ENCODE assay signal across 1 cellular context in genomic region chr16:56357291-56357764, GRCh38.
TF ChIP-seq lines count a peak whose summit lies in the region.

No MANE protein-coding gene starts in this region.

TF ChIP-seq in HepG2, 621 proteins besides CTCF, POLR2A, EP300 and RAD21 (continued from another document):
- TF ChIP-seq, protein P1, sequence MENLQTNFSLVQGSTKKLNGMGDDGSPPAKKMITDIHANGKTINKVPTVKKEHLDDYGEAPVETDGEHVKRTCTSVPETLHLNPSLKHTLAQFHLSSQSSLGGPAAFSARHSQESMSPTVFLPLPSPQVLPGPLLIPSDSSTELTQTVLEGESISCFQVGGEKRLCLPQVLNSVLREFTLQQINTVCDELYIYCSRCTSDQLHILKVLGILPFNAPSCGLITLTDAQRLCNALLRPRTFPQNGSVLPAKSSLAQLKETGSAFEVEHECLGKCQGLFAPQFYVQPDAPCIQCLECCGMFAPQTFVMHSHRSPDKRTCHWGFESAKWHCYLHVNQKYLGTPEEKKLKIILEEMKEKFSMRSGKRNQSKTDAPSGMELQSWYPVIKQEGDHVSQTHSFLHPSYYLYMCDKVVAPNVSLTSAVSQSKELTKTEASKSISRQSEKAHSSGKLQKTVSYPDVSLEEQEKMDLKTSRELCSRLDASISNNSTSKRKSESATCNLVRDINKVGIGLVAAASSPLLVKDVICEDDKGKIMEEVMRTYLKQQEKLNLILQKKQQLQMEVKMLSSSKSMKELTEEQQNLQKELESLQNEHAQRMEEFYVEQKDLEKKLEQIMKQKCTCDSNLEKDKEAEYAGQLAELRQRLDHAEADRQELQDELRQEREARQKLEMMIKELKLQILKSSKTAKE (CRISPR knock-in tag; IDR thresholded peaks at IDR 0.05; ENCODE audit: borderline replicate concordance) = no peak
- TF ChIP-seq ZNF263 (CRISPR knock-in tag; IDR thresholded peaks at IDR 0.05) (no peak), POGK (CRISPR knock-in tag; conservative IDR thresholded peaks at IDR 0.05) (0 out of 2 replicates have a peak, but pooled peaks have one; percentile 22), ZBTB37 (CRISPR knock-in tag; IDR thresholded peaks at IDR 0.05) (no peak), ZNF501 (CRISPR knock-in tag; IDR thresholded peaks at IDR 0.05) (no peak), ZNF850 (CRISPR knock-in tag; conservative IDR thresholded peaks at IDR 0.05) (0 out of 2 replicates have a peak, but pooled peaks have one; percentile 47), ZNF251 (CRISPR knock-in tag; IDR thresholded peaks at IDR 0.05) (no peak), ZFP41 (CRISPR knock-in tag; IDR thresholded peaks at IDR 0.05; ENCODE audit: borderline replicate concordance) (peak; percentile 73; the same call in 1 of the 2 replicates), ZNF230 (CRISPR knock-in tag; IDR thresholded peaks at IDR 0.05) (0 out of 2 replicates have a peak, but pooled peaks have one; percentile 31), PCBP2 (optimal IDR thresholded peaks at IDR 0.05; ENCODE audit: low read depth, low read length, poor library complexity, severe bottlenecking) (no peak), ARNT2 (CRISPR knock-in tag; IDR thresholded peaks at IDR 0.05; ENCODE audit: low read depth) (peak; percentile 22; the same call in 1 of the 2 replicates), ZNF619 (CRISPR knock-in tag; IDR thresholded peaks at IDR 0.05) (peak; percentile 87; the same call in 1 of the 2 replicates), CHCHD3 (CRISPR knock-in tag; IDR thresholded peaks at IDR 0.05) (0 out of 2 replicates have a peak, but pooled peaks have one; percentile 28), DMAP1 (CRISPR knock-in tag; IDR thresholded peaks at IDR 0.05) (peak; percentile 56; the same call in 1 of the 2 replicates), ZNF550 (CRISPR knock-in tag; IDR thresholded peaks at IDR 0.05; ENCODE audit: borderline replicate concordance) (0 out of 2 replicates have a peak, but pooled peaks have one; percentile 61), NONO (IDR thresholded peaks at IDR 0.05) (no peak), NONO (CRISPR knock-in tag; conservative IDR thresholded peaks at IDR 0.05) (0 out of 2 replicates have a peak, but pooled peaks have one; percentile 3), ZNF121 (CRISPR knock-in tag; IDR thresholded peaks at IDR 0.05) (0 out of 2 replicates have a peak, but pooled peaks have one; percentile 17), SETDB1 (CRISPR knock-in tag; IDR thresholded peaks at IDR 0.05; ENCODE audit: borderline replicate concordance) (no peak), NAIF1 (CRISPR knock-in tag; IDR thresholded peaks at IDR 0.05; ENCODE audit: borderline replicate concordance) (peak; percentile 45; the same call in 1 of the 2 replicates), ZGPAT (CRISPR knock-in tag; IDR thresholded peaks at IDR 0.05) (no peak), ZNF337 (CRISPR knock-in tag; IDR thresholded peaks at IDR 0.05; ENCODE audit: borderline replicate concordance, low read depth) (peak; percentile 81; the same call in 1 of the 2 replicates), ATF7-NPFF (CRISPR knock-in tag; IDR thresholded peaks at IDR 0.05; ENCODE audit: low read depth) (peak; percentile 63; the same call in 1 of the 2 replicates), KDM1A (CRISPR knock-in tag; IDR thresholded peaks at IDR 0.05) (no peak), PHF21A (CRISPR knock-in tag; IDR thresholded peaks at IDR 0.05) (no peak), KAT7 (CRISPR knock-in tag; IDR thresholded peaks at IDR 0.05; ENCODE audit: borderline replicate concordance) (no peak), ZIK1 (CRISPR knock-in tag; IDR thresholded peaks at IDR 0.05; ENCODE audit: borderline replicate concordance, low read depth) (0 out of 2 replicates have a peak, but pooled peaks have one; percentile 5), ZNF343 (CRISPR knock-in tag; IDR thresholded peaks at IDR 0.05) (peak; percentile 31; the same call in 1 of the 2 replicates)
- TF ChIP-seq, protein P2, sequence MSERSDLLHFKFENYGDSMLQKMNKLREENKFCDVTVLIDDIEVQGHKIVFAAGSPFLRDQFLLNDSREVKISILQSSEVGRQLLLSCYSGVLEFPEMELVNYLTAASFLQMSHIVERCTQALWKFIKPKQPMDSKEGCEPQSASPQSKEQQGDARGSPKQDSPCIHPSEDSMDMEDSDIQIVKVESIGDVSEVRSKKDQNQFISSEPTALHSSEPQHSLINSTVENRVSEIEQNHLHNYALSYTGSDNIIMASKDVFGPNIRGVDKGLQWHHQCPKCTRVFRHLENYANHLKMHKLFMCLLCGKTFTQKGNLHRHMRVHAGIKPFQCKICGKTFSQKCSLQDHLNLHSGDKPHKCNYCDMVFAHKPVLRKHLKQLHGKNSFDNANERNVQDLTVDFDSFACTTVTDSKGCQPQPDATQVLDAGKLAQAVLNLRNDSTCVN (CRISPR knock-in tag; IDR thresholded peaks at IDR 0.05; ENCODE audit: borderline replicate concordance) = no peak
- TF ChIP-seq, protein P3, sequence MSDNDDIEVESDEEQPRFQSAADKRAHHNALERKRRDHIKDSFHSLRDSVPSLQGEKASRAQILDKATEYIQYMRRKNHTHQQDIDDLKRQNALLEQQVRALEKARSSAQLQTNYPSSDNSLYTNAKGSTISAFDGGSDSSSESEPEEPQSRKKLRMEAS (IDR thresholded peaks at IDR 0.05) = no peak
- TF ChIP-seq, protein P4, sequence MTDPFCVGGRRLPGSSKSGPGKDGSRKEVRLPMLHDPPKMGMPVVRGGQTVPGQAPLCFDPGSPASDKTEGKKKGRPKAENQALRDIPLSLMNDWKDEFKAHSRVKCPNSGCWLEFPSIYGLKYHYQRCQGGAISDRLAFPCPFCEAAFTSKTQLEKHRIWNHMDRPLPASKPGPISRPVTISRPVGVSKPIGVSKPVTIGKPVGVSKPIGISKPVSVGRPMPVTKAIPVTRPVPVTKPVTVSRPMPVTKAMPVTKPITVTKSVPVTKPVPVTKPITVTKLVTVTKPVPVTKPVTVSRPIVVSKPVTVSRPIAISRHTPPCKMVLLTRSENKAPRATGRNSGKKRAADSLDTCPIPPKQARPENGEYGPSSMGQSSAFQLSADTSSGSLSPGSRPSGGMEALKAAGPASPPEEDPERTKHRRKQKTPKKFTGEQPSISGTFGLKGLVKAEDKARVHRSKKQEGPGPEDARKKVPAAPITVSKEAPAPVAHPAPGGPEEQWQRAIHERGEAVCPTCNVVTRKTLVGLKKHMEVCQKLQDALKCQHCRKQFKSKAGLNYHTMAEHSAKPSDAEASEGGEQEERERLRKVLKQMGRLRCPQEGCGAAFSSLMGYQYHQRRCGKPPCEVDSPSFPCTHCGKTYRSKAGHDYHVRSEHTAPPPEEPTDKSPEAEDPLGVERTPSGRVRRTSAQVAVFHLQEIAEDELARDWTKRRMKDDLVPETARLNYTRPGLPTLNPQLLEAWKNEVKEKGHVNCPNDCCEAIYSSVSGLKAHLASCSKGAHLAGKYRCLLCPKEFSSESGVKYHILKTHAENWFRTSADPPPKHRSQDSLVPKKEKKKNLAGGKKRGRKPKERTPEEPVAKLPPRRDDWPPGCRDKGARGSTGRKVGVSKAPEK (CRISPR knock-in tag; IDR thresholded peaks at IDR 0.05; ENCODE audit: borderline replicate concordance) = 0 out of 2 replicates have a peak, but pooled peaks have one; percentile 49
- TF ChIP-seq, protein P5, sequence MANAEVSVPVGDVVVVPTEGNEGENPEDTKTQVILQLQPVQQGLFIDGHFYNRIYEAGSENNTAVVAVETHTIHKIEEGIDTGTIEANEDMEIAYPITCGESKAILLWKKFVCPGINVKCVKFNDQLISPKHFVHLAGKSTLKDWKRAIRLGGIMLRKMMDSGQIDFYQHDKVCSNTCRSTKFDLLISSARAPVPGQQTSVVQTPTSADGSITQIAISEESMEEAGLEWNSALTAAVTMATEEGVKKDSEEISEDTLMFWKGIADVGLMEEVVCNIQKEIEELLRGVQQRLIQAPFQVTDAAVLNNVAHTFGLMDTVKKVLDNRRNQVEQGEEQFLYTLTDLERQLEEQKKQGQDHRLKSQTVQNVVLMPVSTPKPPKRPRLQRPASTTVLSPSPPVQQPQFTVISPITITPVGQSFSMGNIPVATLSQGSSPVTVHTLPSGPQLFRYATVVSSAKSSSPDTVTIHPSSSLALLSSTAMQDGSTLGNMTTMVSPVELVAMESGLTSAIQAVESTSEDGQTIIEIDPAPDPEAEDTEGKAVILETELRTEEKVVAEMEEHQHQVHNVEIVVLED (CRISPR knock-in tag; IDR thresholded peaks at IDR 0.05; ENCODE audit: borderline replicate concordance) = no peak; the same call in 1 of the 2 replicates
- TF ChIP-seq, protein P6, sequence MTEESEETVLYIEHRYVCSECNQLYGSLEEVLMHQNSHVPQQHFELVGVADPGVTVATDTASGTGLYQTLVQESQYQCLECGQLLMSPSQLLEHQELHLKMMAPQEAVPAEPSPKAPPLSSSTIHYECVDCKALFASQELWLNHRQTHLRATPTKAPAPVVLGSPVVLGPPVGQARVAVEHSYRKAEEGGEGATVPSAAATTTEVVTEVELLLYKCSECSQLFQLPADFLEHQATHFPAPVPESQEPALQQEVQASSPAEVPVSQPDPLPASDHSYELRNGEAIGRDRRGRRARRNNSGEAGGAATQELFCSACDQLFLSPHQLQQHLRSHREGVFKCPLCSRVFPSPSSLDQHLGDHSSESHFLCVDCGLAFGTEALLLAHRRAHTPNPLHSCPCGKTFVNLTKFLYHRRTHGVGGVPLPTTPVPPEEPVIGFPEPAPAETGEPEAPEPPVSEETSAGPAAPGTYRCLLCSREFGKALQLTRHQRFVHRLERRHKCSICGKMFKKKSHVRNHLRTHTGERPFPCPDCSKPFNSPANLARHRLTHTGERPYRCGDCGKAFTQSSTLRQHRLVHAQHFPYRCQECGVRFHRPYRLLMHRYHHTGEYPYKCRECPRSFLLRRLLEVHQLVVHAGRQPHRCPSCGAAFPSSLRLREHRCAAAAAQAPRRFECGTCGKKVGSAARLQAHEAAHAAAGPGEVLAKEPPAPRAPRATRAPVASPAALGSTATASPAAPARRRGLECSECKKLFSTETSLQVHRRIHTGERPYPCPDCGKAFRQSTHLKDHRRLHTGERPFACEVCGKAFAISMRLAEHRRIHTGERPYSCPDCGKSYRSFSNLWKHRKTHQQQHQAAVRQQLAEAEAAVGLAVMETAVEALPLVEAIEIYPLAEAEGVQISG (CRISPR knock-in tag; IDR thresholded peaks at IDR 0.05) = no peak
